In genomic region chr3:72618739-72619138, GRCh38 we compare ENCODE assay signal across 16 cellular contexts.
DNase-seq lines count a peak whose midpoint lies in the region; TF ChIP-seq lines count a peak whose summit lies in the region.
"Had no signal": no experiment of that assay in that cellular context is flagged by ENCODE, and none has a peak within 500 bp of the region (broad histone marks: within the 10 kb centered on the region; RNA-seq: fewer than 3 reads in every experiment).

No MANE protein-coding gene starts in this region.

- peaks cover 0 to 4% (median 0%) of the 10 kb centered on the region in 4 donors for H3K9me3 ChIP-seq in sigmoid colon
- H3K9me3 ChIP-seq: SJCRH30 had no signal

- intact Hi-C loops in CD14-positive monocyte (cut with micrococcal nuclease) (no loop called here), sigmoid colon (cut with DNase I) (no loop called here)

- H3K27ac Mint-ChIP-seq in CD14-positive monocyte, result peak overlapping the region; percentile 73 to 96 (median 92)
- H3K27ac Mint-ChIP-seq: CD4-positive, alpha-beta memory T cell; T-cell had no signal

- peaks cover 2 to 7% (median 4%) of the 10 kb centered on the region in 7 donors for H3K9me3 Mint-ChIP-seq in CD14-positive monocyte

- H3K4me3 ChIP-seq in NB4 (ENCODE audit: low read depth, low read length), result no peak overlapping the region
- no peak overlapping the region for H3K4me3 ChIP-seq in sigmoid colon
- H3K4me3 ChIP-seq: SJCRH30 had no signal

- TF ChIP-seq EP300 in sigmoid colon (IDR thresholded peaks at IDR 0.05), result no peak

- DNase-seq in CD14-positive monocyte (ENCODE audit: low spot score), result no peak
- DNase-seq in NB4 (ENCODE audit: low read depth), result peak; percentile 59
- peak; percentile 85 for DNase-seq in SKM-1 treated with dmso at 0.1 percent for 144 hours (lab: John Stamatoyannopoulos, UW; ENCODE audit: unreplicated experiment)
- DNase-seq in pons (ENCODE audit: low spot score), result peak; percentile 24
- no peak for DNase-seq in NCI-H1092 (lab: John Stamatoyannopoulos, UW)
- no peak for DNase-seq in stimulated activated CD4-positive, alpha-beta T cell treated with anti-CD3 and anti-CD28 coated beads, Interleukin-2, amount 100 ng/mL, for 24 hours
- no peak for DNase-seq in SHP77 (lab: John Stamatoyannopoulos, UW)
- no peak for DNase-seq in sigmoid colon
- DNase-seq: CD4-positive, alpha-beta memory T cell; GF-D8; NCI-H1694; NCI-H2107; NCI-H345; NCI-H69; SJCRH30; T-cell had no signal

- H3K4me1 Mint-ChIP-seq in CD14-positive monocyte, result peaks cover 41% of the 10 kb centered on the region
- H3K4me1 Mint-ChIP-seq: CD4-positive, alpha-beta memory T cell had no signal

- TF ChIP-seq POLR2A in NB4 (IDR thresholded peaks at IDR 0.05; ENCODE audit: extremely low read depth, insufficient read length), result no peak
- no peak for TF ChIP-seq POLR2A in sigmoid colon (IDR thresholded peaks at IDR 0.05)

- H3K27ac ChIP-seq in sigmoid colon, result no peak overlapping the region
- H3K27ac ChIP-seq: SJCRH30 had no signal

- peak overlapping the region; percentile 24 to 68 for H3K4me3 Mint-ChIP-seq in CD14-positive monocyte
- H3K4me3 Mint-ChIP-seq: CD4-positive, alpha-beta memory T cell; T-cell had no signal

- no peaks in the 10 kb centered on the region for H3K4me1 ChIP-seq in sigmoid colon

- TF ChIP-seq CTCF in CD14-positive monocyte (IDR thresholded peaks at IDR 0.05) (peak; percentile 22), NB4 (IDR thresholded peaks at IDR 0.05; ENCODE audit: low read depth, low read length) (no peak), sigmoid colon (IDR thresholded peaks at IDR 0.05) (no peak)

- WGBS in sigmoid colon, 2 donors, result 74 to 93% methylated on average over 6 of the region's 6 CpGs

- no peaks in the 10 kb centered on the region for H3K36me3 ChIP-seq in sigmoid colon
- H3K36me3 ChIP-seq: SJCRH30 had no signal

- H3K27me3 ChIP-seq in sigmoid colon, result no peaks in the 10 kb centered on the region
- H3K27me3 ChIP-seq: SJCRH30 had no signal

- peaks cover 3 to 5% of the 10 kb centered on the region in 2 donors for H3K36me3 Mint-ChIP-seq in CD14-positive monocyte
- H3K36me3 Mint-ChIP-seq: CD4-positive, alpha-beta memory T cell; T-cell had no signal

- H3K27me3 Mint-ChIP-seq in CD14-positive monocyte (ENCODE audit: low read depth in 3 of 3), result peaks cover 0 to 3% (median 0%) of the 10 kb centered on the region in 3 donors
- H3K27me3 Mint-ChIP-seq: T-cell had no signal

Comparison
In these comparisons a context has a peak if more than half of its experiments do, and no peak if none do; other contexts are left out.
1. DNase-seq: peak in NB4 (single experiment), SKM-1 treated with dmso at 0.1 percent for 144 hours (single experiment) and pons (single experiment); none in CD14-positive monocyte (single experiment), NCI-H1092 (single experiment), stimulated activated CD4-positive, alpha-beta T cell treated with anti-CD3 and anti-CD28 coated beads, Interleukin-2, amount 100 ng/mL, for 24 hours (0 of 2), SHP77 (0 of 2) and sigmoid colon (single experiment).